In the genomic region with DNA sequence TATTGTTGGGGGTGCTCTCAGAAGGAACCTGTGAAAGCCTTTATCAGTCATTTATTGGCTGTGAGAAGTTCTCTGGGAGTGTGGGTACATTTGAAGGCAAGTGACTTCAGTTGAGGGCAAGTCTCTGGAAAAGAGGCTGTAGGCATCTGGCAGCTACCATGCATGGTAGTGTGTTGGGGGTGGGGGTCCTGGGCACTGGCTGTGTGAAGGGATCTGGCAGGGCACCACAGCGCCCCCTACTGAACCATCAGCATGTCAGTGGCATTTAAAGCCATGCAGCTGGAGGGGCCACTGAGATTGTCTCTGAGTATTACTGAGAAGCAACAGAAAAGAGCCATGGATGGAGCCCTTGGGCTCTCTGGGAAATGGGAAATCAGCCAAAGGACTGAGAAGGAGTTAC, we compare ENCODE assay signal across 10 cellular contexts. TPM values are rescaled to one million over a fixed set of nuclear protein-coding genes. Genes with fewer than 3 reads are reported as not detected.
DNase-seq lines count a peak whose midpoint lies in the region; ATAC-seq and TF ChIP-seq lines count a peak whose summit lies in the region.
"Had no signal": no experiment of that assay in that cellular context is flagged by ENCODE, and none has a peak within 500 bp of the region (broad histone marks: within the 10 kb centered on the region; RNA-seq: fewer than 3 reads in every experiment).

No MANE protein-coding gene starts in this region.

- no peaks in the 10 kb centered on the region for H3K9me2 ChIP-seq in SU-DHL-6 (replicated peaks; ENCODE audit: insufficient read depth, low read length)

- no peak overlapping the region for H3K4me3 ChIP-seq in SU-DHL-6 (ENCODE audit: insufficient read depth, low read length, poor library complexity, severe bottlenecking)
- no peak overlapping the region for H3K4me3 ChIP-seq in esophagus muscularis mucosa

- no peak overlapping the region for H2AFZ ChIP-seq in SU-DHL-6 (ENCODE audit: low read depth, low read length, severe bottlenecking)

- H3K9me3 ChIP-seq in SU-DHL-6 (ENCODE audit: insufficient read depth, low read length) (no peaks in the 10 kb centered on the region), esophagus muscularis mucosa (no peaks in the 10 kb centered on the region)

- no peak overlapping the region for H3K9ac ChIP-seq in SU-DHL-6 (ENCODE audit: low read length)

- H3K4me2 ChIP-seq in SU-DHL-6 (ENCODE audit: low read depth, low read length, poor library complexity, severe bottlenecking): no peak overlapping the region

- peaks cover 5% of the 10 kb centered on the region; the same call in 1 of the 2 replicates for H3F3A ChIP-seq in SU-DHL-6 (ENCODE audit: insufficient read depth)

- DNase-seq in activated T-cell treated with anti-CD3 and anti-CD28 coated beads for 1 hour (ENCODE audit: low read depth) (peak; percentile 6), activated T-cell treated with anti-CD3 and anti-CD28 coated beads for 4 hours (no peak), esophagus muscularis mucosa (ENCODE audit: extremely low spot score) (peak; percentile 50), C1 segment of cervical spinal cord (lab: John Stamatoyannopoulos, UW) (no peak)
- peak; percentile 59 for DNase-seq in stimulated activated CD8-positive, alpha-beta memory T cell treated with anti-CD3 and anti-CD28 coated beads, Interleukin-4, amount 100 ng/mL, for 48 hours
- DNase-seq: central memory CD4-positive, alpha-beta T cell; naive B cell had no signal

- H3K36me3 ChIP-seq in SU-DHL-6 (ENCODE audit: low read length): no peaks in the 10 kb centered on the region
- H3K36me3 ChIP-seq in esophagus muscularis mucosa: peaks cover 29 to 59% (median 41%) of the 10 kb centered on the region in 4 donors

- H3K4me1 ChIP-seq in esophagus muscularis mucosa: peaks cover 4 to 21% (median 14%) of the 10 kb centered on the region in 4 donors

- TF ChIP-seq EP300 in esophagus muscularis mucosa (IDR thresholded peaks at IDR 0.05): no peak

- no peak for TF ChIP-seq POLR2A in esophagus muscularis mucosa (IDR thresholded peaks at IDR 0.05; ENCODE audit: low read depth)

- TF ChIP-seq CTCF in SU-DHL-6 (IDR thresholded peaks at IDR 0.05; ENCODE audit: insufficient read depth, low read length, poor library complexity, severe bottlenecking) (peak; percentile 80), esophagus muscularis mucosa (IDR thresholded peaks at IDR 0.05) (peak in 1 of 3 experiments; percentile 16)

- 67% methylated on average over 1 of the region's 1 CpG for WGBS in esophagus muscularis mucosa

- no peaks in the 10 kb centered on the region for H3K27me3 ChIP-seq in SU-DHL-6 (ENCODE audit: low read length)
- no peaks in the 10 kb centered on the region for H3K27me3 ChIP-seq in esophagus muscularis mucosa

- intact Hi-C loops in esophagus muscularis mucosa (cut with DNase I): no loop called here

- no peak for ATAC-seq in GM21526 (IDR thresholded peaks at IDR 0.05; ENCODE audit: low FRiP score, unreplicated experiment)
- no peak for ATAC-seq in GM21619 (IDR thresholded peaks at IDR 0.05; ENCODE audit: unreplicated experiment)

- H3K79me2 ChIP-seq in SU-DHL-6 (ENCODE audit: insufficient read depth, low read length): no peaks in the 10 kb centered on the region

- H3K27ac ChIP-seq in SU-DHL-6 (ENCODE audit: low read depth, low read length): no peak overlapping the region
- H3K27ac ChIP-seq in esophagus muscularis mucosa (replicated peaks in 1 of 4): no peak overlapping the region

- no peaks in the 10 kb centered on the region for H4K20me1 ChIP-seq in SU-DHL-6 (ENCODE audit: low read depth, low read length)

RNA-seq across cellular contexts. Expression of a gene that starts 30.6 kb away (rescaled TPM):
- total RNA-seq in esophagus muscularis mucosa: 100 to 1,000 TPM; 187 to 282 (median 237) TPM

RNA-seq across cellular contexts. Expression of a gene that starts 47.5 kb away (rescaled TPM):
- 10 to 100 TPM; 19.9 to 36.8 (median 30.3) TPM for total RNA-seq in esophagus muscularis mucosa

RNA-seq across cellular contexts. Expression of a gene that starts 47.5 kb away (rescaled TPM):
- total RNA-seq in esophagus muscularis mucosa: 1 to 10 TPM; 6.2 to 9.4 (median 7.0) TPM

Comparison
In these comparisons a context has a peak if more than half of its experiments do, and no peak if none do; other contexts are left out.
1. DNase-seq: peak in activated T-cell treated with anti-CD3 and anti-CD28 coated beads for 1 hour (single experiment), esophagus muscularis mucosa (single experiment) and stimulated activated CD8-positive, alpha-beta memory T cell treated with anti-CD3 and anti-CD28 coated beads, Interleukin-4, amount 100 ng/mL, for 48 hours (single experiment); none in activated T-cell treated with anti-CD3 and anti-CD28 coated beads for 4 hours (single experiment) and C1 segment of cervical spinal cord (0 of 14).